ENCODE assay signal across 16 cellular contexts in the genomic region with DNA sequence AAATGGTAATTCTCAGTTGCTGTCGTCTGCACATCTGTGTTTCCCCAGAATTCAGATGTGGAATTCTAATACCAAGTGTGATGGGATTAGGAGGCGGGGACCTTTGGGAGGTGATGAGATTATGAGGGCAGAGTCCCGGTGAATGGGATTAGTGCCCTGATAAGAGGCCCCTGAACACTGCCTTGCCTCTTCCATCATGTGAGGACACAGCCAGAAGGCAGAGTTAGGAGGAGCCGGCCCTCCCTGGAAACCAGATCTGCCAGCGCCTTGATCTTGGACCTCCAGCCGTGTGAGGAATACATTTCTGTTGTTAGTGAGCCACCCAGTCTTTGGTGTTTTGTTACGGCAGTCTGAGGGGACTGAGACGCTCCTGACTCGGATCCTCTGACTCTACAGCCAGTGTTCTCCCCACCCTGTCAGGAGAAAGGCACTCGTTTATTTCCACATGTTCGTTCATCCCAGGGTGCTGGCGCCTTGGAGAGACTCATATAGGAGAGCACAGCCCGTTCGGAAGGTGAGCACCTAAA.
DNase-seq lines count a peak whose midpoint lies in the region; ATAC-seq and TF ChIP-seq lines count a peak whose summit lies in the region.
"Had no signal": no experiment of that assay in that cellular context is flagged by ENCODE, and none has a peak within 500 bp of the region (broad histone marks: within the 10 kb centered on the region; RNA-seq: fewer than 3 reads in every experiment).

No MANE protein-coding gene starts in this region.

- H3K36me3 Mint-ChIP-seq in WTC11 = peaks cover 4% of the 10 kb centered on the region

- H3K36me3 ChIP-seq in MG63 = no peaks in the 10 kb centered on the region
- H3K36me3 ChIP-seq: HAP-1 had no signal

- H3K27me3 Mint-ChIP-seq in WTC11 (ENCODE audit: low read depth) = no peaks in the 10 kb centered on the region

- TF ChIP-seq CTCF in WTC11 (IDR thresholded peaks at IDR 0.05) = no peak

- POLR2A ChIA-PET in WTC11 (lab: Charles Lee) = no interaction called here

- H3K9me3 Mint-ChIP-seq in WTC11 = peaks cover 34% of the 10 kb centered on the region

- DNase-seq in NCI-H524 (lab: John Stamatoyannopoulos, UW) (peak; percentile 3 to 49), NCI-H524 treated with DMSO at 0.1 percent for 48 hours (lab: John Stamatoyannopoulos, UW) (no peak), WTC11 (ENCODE audit: low spot score) (no peak), left kidney (ENCODE audit: low read depth, low spot score) (peak; percentile 29), SIG-M5 (lab: John Stamatoyannopoulos, UW) (no peak), MG63 (no peak)
- no peak for DNase-seq in central memory CD4-positive, alpha-beta T cell
- DNase-seq: AML-193; Caco-2; CD4-positive, alpha-beta T cell; DMS153; DMS79; GF-D8; GOT3 had no signal

- H3K27ac Mint-ChIP-seq in WTC11 = no peak overlapping the region
- H3K27ac Mint-ChIP-seq: CD4-positive, alpha-beta T cell had no signal

- peaks cover 8% of the 10 kb centered on the region for H3K4me1 Mint-ChIP-seq in WTC11

- H3K9me3 ChIP-seq in MG63 = no peaks in the 10 kb centered on the region
- H3K9me3 ChIP-seq: A549, Caco-2, HAP-1 had no signal

- H3K27me3 ChIP-seq in MG63 = no peaks in the 10 kb centered on the region

- CTCF ChIA-PET in WTC11 (lab: Charles Lee) = no interaction called here

- H3K4me3 Mint-ChIP-seq in WTC11 = no peak overlapping the region
- H3K4me3 Mint-ChIP-seq: CD4-positive, alpha-beta T cell had no signal

- peak; percentile 65 for ATAC-seq in WTC11

- H3K4me3 ChIP-seq in MG63 = no peak overlapping the region
- H3K4me3 ChIP-seq: A549, HAP-1 had no signal

TF ChIP-seq in WTC11, 78 proteins besides CTCF, POLR2A, EP300 and RAD21 (continues in another document):
- TF ChIP-seq, protein P1, sequence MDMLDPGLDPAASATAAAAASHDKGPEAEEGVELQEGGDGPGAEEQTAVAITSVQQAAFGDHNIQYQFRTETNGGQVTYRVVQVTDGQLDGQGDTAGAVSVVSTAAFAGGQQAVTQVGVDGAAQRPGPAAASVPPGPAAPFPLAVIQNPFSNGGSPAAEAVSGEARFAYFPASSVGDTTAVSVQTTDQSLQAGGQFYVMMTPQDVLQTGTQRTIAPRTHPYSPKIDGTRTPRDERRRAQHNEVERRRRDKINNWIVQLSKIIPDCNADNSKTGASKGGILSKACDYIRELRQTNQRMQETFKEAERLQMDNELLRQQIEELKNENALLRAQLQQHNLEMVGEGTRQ (CRISPR knock-in tag; IDR thresholded peaks at IDR 0.05) = no peak
- TF ChIP-seq SMAD3 (CRISPR knock-in tag; IDR thresholded peaks at IDR 0.05; ENCODE audit: borderline replicate concordance) (no peak), RORB (CRISPR knock-in tag; IDR thresholded peaks at IDR 0.05) (no peak), ZNF671 (CRISPR knock-in tag; IDR thresholded peaks at IDR 0.05) (no peak), ZNF219 (CRISPR knock-in tag; IDR thresholded peaks at IDR 0.05; ENCODE audit: borderline replicate concordance) (no peak)
- TF ChIP-seq, protein P2, sequence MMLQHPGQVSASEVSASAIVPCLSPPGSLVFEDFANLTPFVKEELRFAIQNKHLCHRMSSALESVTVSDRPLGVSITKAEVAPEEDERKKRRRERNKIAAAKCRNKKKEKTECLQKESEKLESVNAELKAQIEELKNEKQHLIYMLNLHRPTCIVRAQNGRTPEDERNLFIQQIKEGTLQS (CRISPR knock-in tag; conservative IDR thresholded peaks at IDR 0.05) = no peak
- TF ChIP-seq, protein P3, sequence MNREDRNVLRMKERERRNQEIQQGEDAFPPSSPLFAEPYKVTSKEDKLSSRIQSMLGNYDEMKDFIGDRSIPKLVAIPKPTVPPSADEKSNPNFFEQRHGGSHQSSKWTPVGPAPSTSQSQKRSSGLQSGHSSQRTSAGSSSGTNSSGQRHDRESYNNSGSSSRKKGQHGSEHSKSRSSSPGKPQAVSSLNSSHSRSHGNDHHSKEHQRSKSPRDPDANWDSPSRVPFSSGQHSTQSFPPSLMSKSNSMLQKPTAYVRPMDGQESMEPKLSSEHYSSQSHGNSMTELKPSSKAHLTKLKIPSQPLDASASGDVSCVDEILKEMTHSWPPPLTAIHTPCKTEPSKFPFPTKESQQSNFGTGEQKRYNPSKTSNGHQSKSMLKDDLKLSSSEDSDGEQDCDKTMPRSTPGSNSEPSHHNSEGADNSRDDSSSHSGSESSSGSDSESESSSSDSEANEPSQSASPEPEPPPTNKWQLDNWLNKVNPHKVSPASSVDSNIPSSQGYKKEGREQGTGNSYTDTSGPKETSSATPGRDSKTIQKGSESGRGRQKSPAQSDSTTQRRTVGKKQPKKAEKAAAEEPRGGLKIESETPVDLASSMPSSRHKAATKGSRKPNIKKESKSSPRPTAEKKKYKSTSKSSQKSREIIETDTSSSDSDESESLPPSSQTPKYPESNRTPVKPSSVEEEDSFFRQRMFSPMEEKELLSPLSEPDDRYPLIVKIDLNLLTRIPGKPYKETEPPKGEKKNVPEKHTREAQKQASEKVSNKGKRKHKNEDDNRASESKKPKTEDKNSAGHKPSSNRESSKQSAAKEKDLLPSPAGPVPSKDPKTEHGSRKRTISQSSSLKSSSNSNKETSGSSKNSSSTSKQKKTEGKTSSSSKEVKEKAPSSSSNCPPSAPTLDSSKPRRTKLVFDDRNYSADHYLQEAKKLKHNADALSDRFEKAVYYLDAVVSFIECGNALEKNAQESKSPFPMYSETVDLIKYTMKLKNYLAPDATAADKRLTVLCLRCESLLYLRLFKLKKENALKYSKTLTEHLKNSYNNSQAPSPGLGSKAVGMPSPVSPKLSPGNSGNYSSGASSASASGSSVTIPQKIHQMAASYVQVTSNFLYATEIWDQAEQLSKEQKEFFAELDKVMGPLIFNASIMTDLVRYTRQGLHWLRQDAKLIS (CRISPR knock-in tag; IDR thresholded peaks at IDR 0.05; ENCODE audit: borderline replicate concordance) = no peak
- TF ChIP-seq, protein P4, sequence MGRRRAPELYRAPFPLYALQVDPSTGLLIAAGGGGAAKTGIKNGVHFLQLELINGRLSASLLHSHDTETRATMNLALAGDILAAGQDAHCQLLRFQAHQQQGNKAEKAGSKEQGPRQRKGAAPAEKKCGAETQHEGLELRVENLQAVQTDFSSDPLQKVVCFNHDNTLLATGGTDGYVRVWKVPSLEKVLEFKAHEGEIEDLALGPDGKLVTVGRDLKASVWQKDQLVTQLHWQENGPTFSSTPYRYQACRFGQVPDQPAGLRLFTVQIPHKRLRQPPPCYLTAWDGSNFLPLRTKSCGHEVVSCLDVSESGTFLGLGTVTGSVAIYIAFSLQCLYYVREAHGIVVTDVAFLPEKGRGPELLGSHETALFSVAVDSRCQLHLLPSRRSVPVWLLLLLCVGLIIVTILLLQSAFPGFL (CRISPR knock-in tag; IDR thresholded peaks at IDR 0.05; ENCODE audit: borderline replicate concordance) = no peak
- TF ChIP-seq, protein P5, sequence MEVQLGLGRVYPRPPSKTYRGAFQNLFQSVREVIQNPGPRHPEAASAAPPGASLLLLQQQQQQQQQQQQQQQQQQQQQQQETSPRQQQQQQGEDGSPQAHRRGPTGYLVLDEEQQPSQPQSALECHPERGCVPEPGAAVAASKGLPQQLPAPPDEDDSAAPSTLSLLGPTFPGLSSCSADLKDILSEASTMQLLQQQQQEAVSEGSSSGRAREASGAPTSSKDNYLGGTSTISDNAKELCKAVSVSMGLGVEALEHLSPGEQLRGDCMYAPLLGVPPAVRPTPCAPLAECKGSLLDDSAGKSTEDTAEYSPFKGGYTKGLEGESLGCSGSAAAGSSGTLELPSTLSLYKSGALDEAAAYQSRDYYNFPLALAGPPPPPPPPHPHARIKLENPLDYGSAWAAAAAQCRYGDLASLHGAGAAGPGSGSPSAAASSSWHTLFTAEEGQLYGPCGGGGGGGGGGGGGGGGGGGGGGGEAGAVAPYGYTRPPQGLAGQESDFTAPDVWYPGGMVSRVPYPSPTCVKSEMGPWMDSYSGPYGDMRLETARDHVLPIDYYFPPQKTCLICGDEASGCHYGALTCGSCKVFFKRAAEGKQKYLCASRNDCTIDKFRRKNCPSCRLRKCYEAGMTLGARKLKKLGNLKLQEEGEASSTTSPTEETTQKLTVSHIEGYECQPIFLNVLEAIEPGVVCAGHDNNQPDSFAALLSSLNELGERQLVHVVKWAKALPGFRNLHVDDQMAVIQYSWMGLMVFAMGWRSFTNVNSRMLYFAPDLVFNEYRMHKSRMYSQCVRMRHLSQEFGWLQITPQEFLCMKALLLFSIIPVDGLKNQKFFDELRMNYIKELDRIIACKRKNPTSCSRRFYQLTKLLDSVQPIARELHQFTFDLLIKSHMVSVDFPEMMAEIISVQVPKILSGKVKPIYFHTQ (CRISPR knock-in tag; IDR thresholded peaks at IDR 0.05) = no peak
- TF ChIP-seq, protein P6, sequence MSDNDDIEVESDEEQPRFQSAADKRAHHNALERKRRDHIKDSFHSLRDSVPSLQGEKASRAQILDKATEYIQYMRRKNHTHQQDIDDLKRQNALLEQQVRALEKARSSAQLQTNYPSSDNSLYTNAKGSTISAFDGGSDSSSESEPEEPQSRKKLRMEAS (CRISPR knock-in tag; IDR thresholded peaks at IDR 0.05) = no peak
- TF ChIP-seq, protein P7, sequence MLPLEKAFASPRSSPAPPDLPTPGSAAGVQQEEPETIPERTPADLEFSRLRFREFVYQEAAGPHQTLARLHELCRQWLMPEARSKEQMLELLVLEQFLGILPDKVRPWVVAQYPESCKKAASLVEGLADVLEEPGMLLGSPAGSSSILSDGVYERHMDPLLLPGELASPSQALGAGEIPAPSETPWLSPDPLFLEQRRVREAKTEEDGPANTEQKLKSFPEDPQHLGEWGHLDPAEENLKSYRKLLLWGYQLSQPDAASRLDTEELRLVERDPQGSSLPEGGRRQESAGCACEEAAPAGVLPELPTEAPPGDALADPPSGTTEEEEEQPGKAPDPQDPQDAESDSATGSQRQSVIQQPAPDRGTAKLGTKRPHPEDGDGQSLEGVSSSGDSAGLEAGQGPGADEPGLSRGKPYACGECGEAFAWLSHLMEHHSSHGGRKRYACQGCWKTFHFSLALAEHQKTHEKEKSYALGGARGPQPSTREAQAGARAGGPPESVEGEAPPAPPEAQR (CRISPR knock-in tag; IDR thresholded peaks at IDR 0.05) = no peak

Comparison
In these comparisons a context has a peak if more than half of its experiments do, and no peak if none do; other contexts are left out.
1. DNase-seq: peak in NCI-H524 (2 of 2) and left kidney (single experiment); none in NCI-H524 treated with DMSO at 0.1 percent for 48 hours (single experiment), WTC11 (single experiment), central memory CD4-positive, alpha-beta T cell (single experiment), SIG-M5 (single experiment) and MG63 (single experiment).